ENCODE assay signal across 14 cellular contexts in genomic region chr3:117622130-117622841, GRCh38.
DNase-seq lines count a peak whose midpoint lies in the region; ATAC-seq and TF ChIP-seq lines count a peak whose summit lies in the region.
"Had no signal": no experiment of that assay in that cellular context is flagged by ENCODE, and none has a peak within 500 bp of the region (broad histone marks: within the 10 kb centered on the region; RNA-seq: fewer than 3 reads in every experiment).

No MANE protein-coding gene starts in this region.

- H3K36me3 Mint-ChIP-seq in mesothelial cell of epicardium: no peaks in the 10 kb centered on the region

- peak; percentile 48 for DNase-seq in COLO829 (ENCODE audit: low spot score)
- peak; percentile 85 for DNase-seq in LHCN-M2 (ENCODE audit: low read depth)
- DNase-seq in dermis blood vessel endothelial cell: peak; percentile 91
- no peak for DNase-seq in mesothelial cell of epicardium (ENCODE audit: low spot score in 2 of 2, unreplicated experiment in 2 of 2)
- DNase-seq in activated CD4-positive, alpha-beta T cell treated with anti-CD3 and anti-CD28 coated beads, Interleukin-2, amount 50 U/mL, for 4 hours: no peak
- DNase-seq: activated B cell treated with CpG ODN at 0.5 μM for 24 hours; activated effector memory CD4-positive, alpha-beta T cell treated with Interleukin-2 at 50 U/mL for 16 hours; pancreas; transverse colon had no signal

- peak overlapping the region; percentile 3 for H3K27ac Mint-ChIP-seq in mesothelial cell of epicardium
- H3K27ac Mint-ChIP-seq: activated B cell treated with CpG ODN at 0.5 μM for 24 hours had no signal

- H3K4me1 Mint-ChIP-seq in mesothelial cell of epicardium: peaks cover 24% of the 10 kb centered on the region
- H3K4me1 Mint-ChIP-seq: activated B cell treated with CpG ODN at 0.5 μM for 24 hours had no signal

- no peak for TF ChIP-seq CTCF in mesothelial cell of epicardium (IDR thresholded peaks at IDR 0.05; ENCODE audit: unreplicated experiment)

- ATAC-seq in HG03571 (IDR thresholded peaks at IDR 0.05; ENCODE audit: unreplicated experiment): no peak
- no peak for ATAC-seq in HG02970 (IDR thresholded peaks at IDR 0.05; ENCODE audit: low FRiP score, unreplicated experiment)
- ATAC-seq in GM21528 (IDR thresholded peaks at IDR 0.05; ENCODE audit: low FRiP score, unreplicated experiment): no peak
- ATAC-seq: HCT116, pancreas, Right ventricle myocardium inferior had no signal

- no peaks in the 10 kb centered on the region for H3K9me3 Mint-ChIP-seq in mesothelial cell of epicardium
- H3K9me3 Mint-ChIP-seq: activated B cell treated with CpG ODN at 0.5 μM for 24 hours had no signal

- H3K4me3 Mint-ChIP-seq in mesothelial cell of epicardium: no peak overlapping the region
- H3K4me3 Mint-ChIP-seq: activated B cell treated with CpG ODN at 0.5 μM for 24 hours had no signal

- no peaks in the 10 kb centered on the region for H3K27me3 Mint-ChIP-seq in mesothelial cell of epicardium (ENCODE audit: low read depth)
- H3K27me3 Mint-ChIP-seq: activated B cell treated with CpG ODN at 0.5 μM for 24 hours had no signal

Comparison
In these comparisons a context has a peak if more than half of its experiments do, and no peak if none do; other contexts are left out.
1. DNase-seq: peak in COLO829 (single experiment), LHCN-M2 (single experiment) and dermis blood vessel endothelial cell (single experiment); none in mesothelial cell of epicardium (0 of 2) and activated CD4-positive, alpha-beta T cell treated with anti-CD3 and anti-CD28 coated beads, Interleukin-2, amount 50 U/mL, for 4 hours (0 of 2).